ENCODE assay signal across 8 cellular contexts in the genomic region with DNA sequence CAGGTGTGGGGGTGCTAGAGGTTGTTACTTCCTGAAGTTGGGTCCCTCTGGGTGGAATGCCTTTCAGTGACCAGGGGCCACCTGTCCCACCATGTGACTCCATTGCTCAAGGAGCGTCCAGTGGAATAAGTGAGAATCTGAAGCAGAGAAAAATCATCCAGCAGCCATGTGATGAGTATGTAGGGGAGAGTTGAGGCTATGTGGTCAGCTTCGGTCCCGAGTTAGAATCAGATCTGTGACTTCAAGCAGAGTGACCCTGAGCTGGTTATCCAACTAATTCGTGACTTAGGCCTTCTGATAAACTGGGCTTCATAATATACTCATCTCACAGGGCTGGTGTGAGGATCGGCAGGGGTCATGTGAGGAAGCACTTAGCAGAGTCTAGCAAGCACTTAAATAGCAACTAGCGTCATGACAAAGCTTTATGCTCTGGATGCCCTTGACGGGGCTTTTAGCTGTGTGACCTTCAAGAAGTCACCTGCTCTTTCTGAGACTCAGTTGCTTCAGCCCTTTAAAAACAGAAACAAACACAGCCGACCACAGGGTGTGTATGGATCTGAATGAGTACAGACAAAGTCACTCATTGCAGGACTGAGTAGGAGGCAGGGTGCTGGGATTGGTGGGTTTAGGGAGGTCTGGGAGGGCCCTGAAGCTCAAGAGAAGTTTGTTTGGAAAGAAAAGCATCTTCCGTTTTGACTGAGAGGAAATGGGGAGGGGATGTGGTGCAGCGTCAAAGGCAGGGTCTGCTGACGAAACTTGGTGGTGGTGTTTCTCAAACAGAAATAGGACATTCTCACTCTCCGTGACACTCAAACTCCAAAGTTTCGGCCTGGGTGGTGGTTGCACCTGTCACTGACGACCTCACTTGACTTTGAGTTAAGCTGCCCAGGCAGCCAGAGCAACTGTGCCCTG.
A peak's percentile ranks its signal among the peaks of the same experiment; 100 is the strongest.
DNase-seq lines count a peak whose midpoint lies in the region; ATAC-seq and TF ChIP-seq lines count a peak whose summit lies in the region.

No MANE protein-coding gene starts in this region.

- POLR2A ChIA-PET in RWPE1 (lab: Yijun Ruan, JAX; ENCODE audit: low non-redundant PET): no interaction called here

- no peak overlapping the region for H3K27ac ChIP-seq in RWPE1

- CTCF ChIA-PET in RWPE1 (lab: Yijun Ruan, JAX): interaction anchor here (0.7 to 0.8 kb wide), 2 partner anchors 362 to 467 kb away, joined by 3 read pairs; no protein-coding TSS in a partner anchor

- DNase-seq in T-helper 9 cell: peak; percentile 47
- peak; percentile 5 for DNase-seq in effector CD8-positive, alpha-beta T cell (lab: John Stamatoyannopoulos, UW)
- DNase-seq in stimulated activated CD8-positive, alpha-beta memory T cell treated with anti-CD3 and anti-CD28 coated beads, Interleukin-7, amount 100 ng/mL, for 24 hours (ENCODE audit: low read depth): peak; percentile 48
- DNase-seq in HT-29 (ENCODE audit: low spot score): no peak
- DNase-seq in RWPE1 (ENCODE audit: low spot score): no peak
- DNase-seq in NCI-H1694 (lab: John Stamatoyannopoulos, UW): no peak

- ATAC-seq in GM18909 (IDR thresholded peaks at IDR 0.05; ENCODE audit: poor library complexity, unreplicated experiment) (peak; percentile 80), HG03064 (IDR thresholded peaks at IDR 0.05; ENCODE audit: low read depth, unreplicated experiment) (peak; percentile 67)

- no peak for TF ChIP-seq CTCF in RWPE1 (conservative IDR thresholded peaks at IDR 0.05; ENCODE audit: low read depth)

Comparison
In these comparisons a context has a peak if more than half of its experiments do, and no peak if none do; other contexts are left out.
1. DNase-seq: peak in T-helper 9 cell (single experiment), effector CD8-positive, alpha-beta T cell (single experiment) and stimulated activated CD8-positive, alpha-beta memory T cell treated with anti-CD3 and anti-CD28 coated beads, Interleukin-7, amount 100 ng/mL, for 24 hours (single experiment); none in HT-29 (single experiment), RWPE1 (single experiment) and NCI-H1694 (single experiment).